ENCODE assay signal across 20 cellular contexts in the genomic region with DNA sequence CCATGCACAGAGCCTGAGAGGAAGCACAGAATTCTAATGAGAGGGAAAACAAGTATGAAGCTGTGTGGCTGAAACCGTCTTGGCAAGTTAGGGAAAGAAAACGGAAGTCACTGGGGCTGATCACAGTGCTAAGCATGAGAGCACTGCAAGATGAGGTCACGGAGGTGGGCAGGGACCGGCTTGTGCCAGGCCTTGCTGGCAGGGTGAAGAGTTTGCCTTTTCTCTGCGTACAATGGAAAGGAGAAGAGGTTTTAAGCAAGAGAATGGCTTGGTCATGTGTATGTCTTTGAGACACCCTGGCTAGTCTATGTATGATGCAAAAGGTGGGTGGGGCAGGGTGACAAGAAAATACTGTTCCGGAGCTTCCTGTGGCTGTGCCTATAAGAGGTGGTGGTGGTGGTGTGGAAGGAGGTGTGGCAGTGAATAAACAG.
A peak's percentile ranks its signal among the peaks of the same experiment; 100 is the strongest.
DNase-seq lines count a peak whose midpoint lies in the region; ATAC-seq and TF ChIP-seq lines count a peak whose summit lies in the region.
"Had no signal": no experiment of that assay in that cellular context is flagged by ENCODE, and none has a peak within 500 bp of the region (broad histone marks: within the 10 kb centered on the region; RNA-seq: fewer than 3 reads in every experiment).

No MANE protein-coding gene starts in this region.

- H3K79me2 ChIP-seq in osteoblast (ENCODE audit: insufficient read depth, low read length) = peaks cover 87% of the 10 kb centered on the region

- peak overlapping the region; percentile 20 for H2AFZ ChIP-seq in osteoblast (ENCODE audit: low read length)

- peak overlapping the region; percentile 2 for H3K4me3 ChIP-seq in epithelial cell of proximal tubule (ENCODE audit: low read depth, low read length)
- H3K4me3 ChIP-seq in osteoblast (ENCODE audit: insufficient read depth, low read length) = no peak overlapping the region
- H3K4me3 ChIP-seq: thoracic aorta had no signal

- peaks cover 6% of the 10 kb centered on the region for H3K4me1 ChIP-seq in osteoblast (ENCODE audit: insufficient read depth, low read length)

- H3K4me1 Mint-ChIP-seq in activated T-cell treated with anti-CD3 and anti-CD28 coated beads, Interleukin-2, amount 50 U/mL, for 4 hours (ENCODE audit: low read depth) = no peaks in the 10 kb centered on the region
- H3K4me1 Mint-ChIP-seq: activated CD8-positive, alpha-beta memory T cell treated with anti-CD3 and anti-CD28 coated beads, Interleukin-2, amount 10 ng/mL, durations not matched to agents 7 days and 5 days; T-helper 17 cell had no signal

- TF ChIP-seq CTCF in epithelial cell of proximal tubule (conservative IDR thresholded peaks at IDR 0.05; ENCODE audit: low read depth, low read length) = no peak
- TF ChIP-seq CTCF in osteoblast (IDR thresholded peaks at IDR 0.05; ENCODE audit: extremely low read depth, low read depth, low read length) = no peak

- H3K36me3 Mint-ChIP-seq in activated T-cell treated with anti-CD3 and anti-CD28 coated beads, Interleukin-2, amount 50 U/mL, for 4 hours (ENCODE audit: insufficient read depth) = no peaks in the 10 kb centered on the region
- H3K36me3 Mint-ChIP-seq: activated CD8-positive, alpha-beta memory T cell treated with anti-CD3 and anti-CD28 coated beads, Interleukin-2, amount 10 ng/mL, durations not matched to agents 7 days and 5 days had no signal

- H3K4me2 ChIP-seq in osteoblast (ENCODE audit: insufficient read depth, low read length) = no peak overlapping the region

- no peak overlapping the region for H3K4me3 Mint-ChIP-seq in activated T-cell treated with anti-CD3 and anti-CD28 coated beads, Interleukin-2, amount 50 U/mL, for 4 hours
- H3K4me3 Mint-ChIP-seq: activated CD8-positive, alpha-beta memory T cell treated with anti-CD3 and anti-CD28 coated beads, Interleukin-2, amount 10 ng/mL, durations not matched to agents 7 days and 5 days; dendritic cell treated with granulocyte-macrophage colony-stimulating factor and Interleukin-4, amounts not matched to agents 40 ng/mL and 50 ng/mL, for 4 days; T-helper 17 cell had no signal

- H4K20me1 ChIP-seq in osteoblast (ENCODE audit: insufficient read depth, low read length) = no peaks in the 10 kb centered on the region

- H3K27me3 Mint-ChIP-seq in activated T-cell treated with anti-CD3 and anti-CD28 coated beads, Interleukin-2, amount 50 U/mL, for 4 hours (ENCODE audit: low read depth) = no peaks in the 10 kb centered on the region
- H3K27me3 Mint-ChIP-seq: activated CD8-positive, alpha-beta memory T cell treated with anti-CD3 and anti-CD28 coated beads, Interleukin-2, amount 10 ng/mL, durations not matched to agents 7 days and 5 days; T-helper 17 cell had no signal

- no peaks in the 10 kb centered on the region for H3K9me3 ChIP-seq in osteoblast (ENCODE audit: low read depth, low read length)
- H3K9me3 ChIP-seq: thoracic aorta had no signal

- H3K36me3 ChIP-seq in osteoblast (ENCODE audit: insufficient read depth, low read length) = no peaks in the 10 kb centered on the region
- H3K36me3 ChIP-seq: thoracic aorta had no signal

- no peak overlapping the region for H3K27ac ChIP-seq in osteoblast (ENCODE audit: low read depth, low read length)
- H3K27ac ChIP-seq: thoracic aorta had no signal

- no peaks in the 10 kb centered on the region for H3K27me3 ChIP-seq in osteoblast (ENCODE audit: insufficient read depth, low read length)

- peak; percentile 92 for DNase-seq in NOMO-1 treated with dmso at 0.1 percent for 144 hours (lab: John Stamatoyannopoulos, UW; ENCODE audit: unreplicated experiment)
- peak; percentile 89 for DNase-seq in epithelial cell of proximal tubule (ENCODE audit: low read depth)
- DNase-seq in osteoblast (ENCODE audit: insufficient read length, low spot score, missing footprints) = no peak
- no peak for DNase-seq in retina
- DNase-seq in superior temporal gyrus (ENCODE audit: extremely low spot score) = no peak
- no peak for DNase-seq in stimulated activated CD8-positive, alpha-beta memory T cell treated with anti-CD3 and anti-CD28 coated beads, Interleukin-4, amount 100 ng/mL, for 48 hours
- DNase-seq in activated T-cell treated with anti-CD3 and anti-CD28 coated beads, Interleukin-2, amount 50 U/mL, for 4 hours = no peak
- DNase-seq: activated CD4-positive, CD25-positive, alpha-beta regulatory T cell treated with anti-CD3 and anti-CD28 coated beads, Interleukin-2, amount 50 U/mL, for 72 hours; activated CD8-positive, alpha-beta memory T cell treated with anti-CD3 and anti-CD28 coated beads, Interleukin-2, amount 10 ng/mL, durations not matched to agents 7 days and 5 days; activated naive CD4-positive, alpha-beta T cell; AML-193; DMS 273 treated with DMSO at 0.1 percent for 48 hours; islet precursor cell; MM.1S; NCI-H82; T-helper 17 cell had no signal

- H3K9me3 Mint-ChIP-seq in activated T-cell treated with anti-CD3 and anti-CD28 coated beads, Interleukin-2, amount 50 U/mL, for 4 hours = no peaks in the 10 kb centered on the region
- H3K9me3 Mint-ChIP-seq: dendritic cell treated with granulocyte-macrophage colony-stimulating factor and Interleukin-4, amounts not matched to agents 40 ng/mL and 50 ng/mL, for 4 days had no signal

- peak; percentile 71 for ATAC-seq in GM18867 (IDR thresholded peaks at IDR 0.05; ENCODE audit: unreplicated experiment)
- no peak for ATAC-seq in activated T-cell treated with anti-CD3 and anti-CD28 coated beads, Interleukin-2, amount 50 U/mL, for 4 hours
- ATAC-seq: activated CD8-positive, alpha-beta memory T cell treated with anti-CD3 and anti-CD28 coated beads, Interleukin-2, amount 10 ng/mL, durations not matched to agents 7 days and 5 days; esophagus mucosa; T-helper 17 cell had no signal

Comparison
In these comparisons a context has a peak if more than half of its experiments do, and no peak if none do; other contexts are left out.
1. DNase-seq: peak in NOMO-1 treated with dmso at 0.1 percent for 144 hours (single experiment) and epithelial cell of proximal tubule (single experiment); none in osteoblast (single experiment), retina (single experiment), superior temporal gyrus (single experiment), stimulated activated CD8-positive, alpha-beta memory T cell treated with anti-CD3 and anti-CD28 coated beads, Interleukin-4, amount 100 ng/mL, for 48 hours (single experiment) and activated T-cell treated with anti-CD3 and anti-CD28 coated beads, Interleukin-2, amount 50 U/mL, for 4 hours (single experiment).